Comparison of ENCODE assay signal across 8 cellular contexts in genomic region chr13:24997367-24997967, GRCh38.
DNase-seq lines count a peak whose midpoint lies in the region; ATAC-seq and TF ChIP-seq lines count a peak whose summit lies in the region.

No MANE protein-coding gene starts in this region.

- H3K27me3 ChIP-seq in right lobe of liver = no peaks in the 10 kb centered on the region

- no peak overlapping the region for H3K27ac ChIP-seq in right lobe of liver

- ATAC-seq in right lobe of liver (peak in 3 of 4 donors; percentile 37 to 51 (median 43)), HG03571 (IDR thresholded peaks at IDR 0.05; ENCODE audit: unreplicated experiment) (no peak)

- in situ Hi-C loops in astrocyte of the spinal cord (cut with HindIII; ENCODE audit: low sequenced_read_pairs) = no loop called here

- H3K4me3 ChIP-seq in astrocyte of the spinal cord (ENCODE audit: low read depth, low read length) = no peak overlapping the region
- H3K4me3 ChIP-seq in right lobe of liver = no peak overlapping the region

- TF ChIP-seq POLR2A in right lobe of liver (IDR thresholded peaks at IDR 0.05) = no peak

- no peaks in the 10 kb centered on the region for H3K36me3 ChIP-seq in right lobe of liver

- intact Hi-C loops in right lobe of liver (cut with DNase I) = no loop called here

- DNase-seq in stimulated activated CD8-positive, alpha-beta memory T cell treated with anti-CD3 and anti-CD28 coated beads, Interleukin-12 subunit alpha, Interleukin-12 subunit beta, amount 100 ng/mL, for 1 hour (ENCODE audit: low read depth) = peak; percentile 4
- DNase-seq in stimulated activated CD8-positive, alpha-beta memory T cell treated with anti-CD3 and anti-CD28 coated beads, Interleukin-4, amount 100 ng/mL, for 48 hours = no peak
- peak; percentile 30 for DNase-seq in NCI-H146 treated with DMSO at 0.1 percent for 48 hours (lab: John Stamatoyannopoulos, UW; ENCODE audit: unreplicated experiment)
- DNase-seq in astrocyte of the spinal cord (ENCODE audit: low read depth, low spot score) = peak; percentile 40
- DNase-seq in right lobe of liver = no peak
- DNase-seq in globus pallidus (ENCODE audit: low spot score) = no peak
- no peak for DNase-seq in islet precursor cell

- H3K4me1 ChIP-seq in right lobe of liver = no peaks in the 10 kb centered on the region

- 29% methylated on average over 10 of the region's 10 CpGs for WGBS in right lobe of liver (ENCODE audit: insufficient coverage, low coverage, low lambda C conversion rate, missing lambda C conversion rate)

- H3K9me3 ChIP-seq in right lobe of liver = no peaks in the 10 kb centered on the region

- TF ChIP-seq CTCF in astrocyte of the spinal cord (IDR thresholded peaks at IDR 0.05; ENCODE audit: low read depth, low read length) (peak; percentile 74), right lobe of liver (IDR thresholded peaks at IDR 0.05) (peak; percentile 53 to 80 (median 74))

Comparison
In these comparisons a context has a peak if more than half of its experiments do, and no peak if none do; other contexts are left out.
1. DNase-seq: peak in stimulated activated CD8-positive, alpha-beta memory T cell treated with anti-CD3 and anti-CD28 coated beads, Interleukin-12 subunit alpha, Interleukin-12 subunit beta, amount 100 ng/mL, for 1 hour (single experiment), NCI-H146 treated with DMSO at 0.1 percent for 48 hours (single experiment) and astrocyte of the spinal cord (single experiment); none in stimulated activated CD8-positive, alpha-beta memory T cell treated with anti-CD3 and anti-CD28 coated beads, Interleukin-4, amount 100 ng/mL, for 48 hours (single experiment), right lobe of liver (0 of 3), globus pallidus (single experiment) and islet precursor cell (single experiment).